Comparison of ENCODE assay signal across 23 cellular contexts in the genomic region with DNA sequence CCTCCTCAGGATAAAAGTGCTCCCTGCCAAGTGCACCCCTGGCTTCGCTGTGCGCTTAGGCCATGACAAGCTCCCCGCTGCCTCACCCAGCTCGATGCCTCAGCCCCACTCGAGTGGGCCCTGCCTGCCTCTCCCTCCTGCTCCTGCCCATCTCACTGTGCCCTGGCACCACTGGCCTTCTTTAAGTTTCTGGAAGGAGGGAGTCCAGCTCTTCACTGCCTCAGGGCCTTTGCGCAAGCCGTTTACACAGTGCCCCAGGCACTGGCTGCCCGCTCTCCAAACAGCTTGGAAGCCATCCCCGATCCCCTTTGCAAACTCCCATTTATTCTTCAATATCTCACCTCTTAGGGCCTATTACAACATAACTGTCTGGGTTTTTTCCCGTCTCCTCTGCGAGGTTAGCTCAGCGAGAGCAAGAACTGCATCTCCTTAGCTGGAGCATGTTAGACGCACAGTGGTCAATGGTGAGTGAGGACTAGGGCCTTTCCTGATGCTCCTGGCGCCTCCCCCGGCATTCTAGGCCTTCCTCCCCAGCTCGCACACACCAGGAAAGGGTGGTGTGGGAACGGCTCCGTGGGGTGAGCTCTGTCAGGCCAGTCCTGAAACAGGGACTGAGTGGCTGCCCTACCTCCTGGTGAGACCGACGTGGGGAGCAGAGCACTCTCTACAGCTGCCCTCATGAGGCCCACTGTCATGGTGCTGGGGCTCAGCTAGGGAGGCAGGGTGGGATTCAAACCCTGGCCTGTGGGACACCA. TPM values are rescaled to one million over a fixed set of nuclear protein-coding genes. Genes with fewer than 3 reads are reported as not detected.
DNase-seq lines count a peak whose midpoint lies in the region; ATAC-seq lines count a peak whose summit lies in the region.
"Had no signal": no experiment of that assay in that cellular context is flagged by ENCODE, and none has a peak within 500 bp of the region (broad histone marks: within the 10 kb centered on the region; RNA-seq: fewer than 3 reads in every experiment).

No MANE protein-coding gene starts in this region.

- H3K4ac ChIP-seq in mesenchymal stem cell (ENCODE audit: low read depth in 1 of 2, low read length in 2 of 2), result peak overlapping the region; percentile 27 to 39
- no peak overlapping the region for H3K4ac ChIP-seq in trophoblast cell (ENCODE audit: low read depth, low read length)

- H3K27me3 ChIP-seq in H7 (ENCODE audit: control insufficient read depth, insufficient read depth, low read length), result no peaks in the 10 kb centered on the region; the same call in 1 of the 2 replicates
- H3K27me3 ChIP-seq in NT2/D1 (ENCODE audit: insufficient read depth, insufficient read length), result no peaks in the 10 kb centered on the region
- H3K27me3 ChIP-seq in mesenchymal stem cell (ENCODE audit: control insufficient read depth in 1 of 2, insufficient read depth in 1 of 2, low read length in 2 of 2), result no peaks in the 10 kb centered on the region
- H3K27me3 ChIP-seq in trophoblast cell (ENCODE audit: insufficient read depth, low read length), result no peaks in the 10 kb centered on the region
- H3K27me3 ChIP-seq: BLaER1 had no signal

- H3K9ac ChIP-seq in NT2/D1 (ENCODE audit: insufficient read length, low read depth) (peak overlapping the region; percentile 4), mesenchymal stem cell (ENCODE audit: low read length) (no peak overlapping the region), trophoblast cell (ENCODE audit: low read length) (no peak overlapping the region)
- H3K9ac ChIP-seq: BLaER1, GM23248, SK-N-SH had no signal

- H3K4me1 ChIP-seq in NT2/D1 (ENCODE audit: insufficient read depth, insufficient read length) (peaks cover 12% of the 10 kb centered on the region), mesenchymal stem cell (ENCODE audit: control insufficient read depth, insufficient read depth, low read depth, low read length) (peaks cover 14% of the 10 kb centered on the region), trophoblast cell (ENCODE audit: control insufficient read depth in 1 of 2, insufficient read depth in 2 of 2, low read length in 2 of 2) (peaks cover 3 to 5% of the 10 kb centered on the region in 2 experiments)
- H3K4me1 ChIP-seq: BLaER1 had no signal

- peak; percentile 31 for DNase-seq in H7
- no peak for DNase-seq in NT2/D1 (ENCODE audit: low read depth, low spot score)
- no peak for DNase-seq in mesenchymal stem cell
- DNase-seq in trophoblast cell, result peak; percentile 24 to 73
- no peak for DNase-seq in left colon
- DNase-seq: CD4-positive, alpha-beta T cell; DND-41; GM23248; HCEC 1CT; Karpas-422; NCI-H1048; NCI-H1417 treated with DMSO at 0.1 percent for 48 hours; NCI-H187; NCI-H446 treated with DMSO at 0.1 percent for 48 hours; NCI-H526 treated with DMSO at 0.1 percent for 48 hours; SHP77 treated with DMSO at 0.1 percent for 48 hours; SK-N-SH had no signal

- H2BK12ac ChIP-seq in mesenchymal stem cell (ENCODE audit: low read length in 2 of 2), result peak overlapping the region in 1 of 2 experiments; percentile 88
- no peak overlapping the region for H2BK12ac ChIP-seq in trophoblast cell (ENCODE audit: low read length)

- peak overlapping the region in 1 of 2 experiments; percentile 23 for H3K14ac ChIP-seq in mesenchymal stem cell (ENCODE audit: low read length in 2 of 2)
- no peak overlapping the region for H3K14ac ChIP-seq in trophoblast cell (ENCODE audit: low read length)

- peak overlapping the region; percentile 36 for H2BK15ac ChIP-seq in mesenchymal stem cell (ENCODE audit: low read depth, poor library complexity, severe bottlenecking)

- H3K79me2 ChIP-seq in trophoblast cell (ENCODE audit: control insufficient read depth, insufficient read depth, low read length, poor library complexity), result no peaks in the 10 kb centered on the region

- H3K79me1 ChIP-seq in mesenchymal stem cell (replicated peaks; ENCODE audit: low read length, poor library complexity, severe bottlenecking), result no peaks in the 10 kb centered on the region
- H3K79me1 ChIP-seq in trophoblast cell (ENCODE audit: low read length), result no peaks in the 10 kb centered on the region

- H4K12ac ChIP-seq in trophoblast cell (ENCODE audit: low read depth, low read length), result no peak overlapping the region

- H3K4me3 ChIP-seq in H7 (ENCODE audit: insufficient read depth, low read depth, low read length) (no peak overlapping the region), NT2/D1 (ENCODE audit: insufficient read length, low read depth) (no peak overlapping the region), mesenchymal stem cell (ENCODE audit: insufficient read depth in 1 of 2, low read depth in 1 of 2, low read length in 2 of 2) (no peak overlapping the region), trophoblast cell (ENCODE audit: low read depth, low read length) (peak overlapping the region; percentile 12)
- H3K4me3 ChIP-seq: BLaER1, GM12878, GM23248 had no signal

- H2BK5ac ChIP-seq in mesenchymal stem cell (ENCODE audit: low read depth, low read length, poor library complexity, severe bottlenecking) (no peak overlapping the region), trophoblast cell (ENCODE audit: low read depth, low read length, poor library complexity) (no peak overlapping the region)

- peaks cover 26% of the 10 kb centered on the region; the same call in 1 of the 2 replicates for H3K9me3 ChIP-seq in NT2/D1 (ENCODE audit: insufficient read depth, low read length)
- no peaks in the 10 kb centered on the region for H3K9me3 ChIP-seq in mesenchymal stem cell (ENCODE audit: control insufficient read depth, low read length)
- H3K9me3 ChIP-seq in trophoblast cell (ENCODE audit: insufficient read depth, low read depth, low read length), result peaks cover 41% of the 10 kb centered on the region
- H3K9me3 ChIP-seq: SK-N-SH had no signal

- H3K27ac ChIP-seq in mesenchymal stem cell (ENCODE audit: low read length, poor library complexity, severe bottlenecking) (no peak overlapping the region), trophoblast cell (ENCODE audit: low read depth, low read length) (no peak overlapping the region)
- H3K27ac ChIP-seq: BLaER1, GM23248 had no signal

- peak overlapping the region; percentile 58 for H4K8ac ChIP-seq in mesenchymal stem cell (ENCODE audit: low read length)
- no peak overlapping the region for H4K8ac ChIP-seq in trophoblast cell (ENCODE audit: low read depth, low read length)

- intact Hi-C loops in left colon (cut with DNase I, micrococcal nuclease), result no loop called here

- H2BK120ac ChIP-seq in mesenchymal stem cell (ENCODE audit: low read depth, low read length) (no peak overlapping the region), trophoblast cell (ENCODE audit: insufficient read depth, low read length, poor library complexity) (no peak overlapping the region)

- no peak overlapping the region for H2AFZ ChIP-seq in mesenchymal stem cell (ENCODE audit: low read depth, low read length)
- H2AFZ ChIP-seq in trophoblast cell (ENCODE audit: insufficient read depth, low read length, poor library complexity), result no peak overlapping the region
- H2AFZ ChIP-seq: GM23248 had no signal

- no peak overlapping the region for H3K23ac ChIP-seq in mesenchymal stem cell (ENCODE audit: low read length in 2 of 2)
- H3K23ac ChIP-seq in trophoblast cell (ENCODE audit: low read length), result no peak overlapping the region

- ATAC-seq in HG03439 (IDR thresholded peaks at IDR 0.05; ENCODE audit: unreplicated experiment) (no peak), GM21723 (IDR thresholded peaks at IDR 0.05; ENCODE audit: unreplicated experiment) (no peak), left colon (no peak)
- ATAC-seq: GM12878 had no signal

- H4K91ac ChIP-seq in mesenchymal stem cell (ENCODE audit: low read length), result peak overlapping the region; percentile 84
- no peak overlapping the region for H4K91ac ChIP-seq in trophoblast cell (ENCODE audit: low read depth, low read length)

- H3K4me2 ChIP-seq in mesenchymal stem cell (ENCODE audit: low read length, poor library complexity, severe bottlenecking) (no peak overlapping the region), trophoblast cell (ENCODE audit: low read length) (no peak overlapping the region)
- H3K4me2 ChIP-seq: BLaER1, SK-N-SH had no signal

- H2AK5ac ChIP-seq in mesenchymal stem cell (ENCODE audit: low read length, severe bottlenecking) (no peak overlapping the region), trophoblast cell (ENCODE audit: low read length) (no peak overlapping the region)

- WGBS in mesenchymal stem cell, result 95% methylated on average over 20 of the region's 20 CpGs
- no CpG with 5 or more reads among the region's 20 CpGs for WGBS in trophoblast cell (ENCODE audit: extremely low coverage, insufficient coverage, insufficient read length)

- H3K36me3 ChIP-seq in H7 (replicated peaks; ENCODE audit: control insufficient read depth, insufficient read depth, low read length), result no peaks in the 10 kb centered on the region
- H3K36me3 ChIP-seq in NT2/D1 (ENCODE audit: insufficient read depth, insufficient read length, low read length), result no peaks in the 10 kb centered on the region
- peaks cover 0 to under 1% of the 10 kb centered on the region in 2 experiments for H3K36me3 ChIP-seq in mesenchymal stem cell (ENCODE audit: control insufficient read depth in 1 of 2, insufficient read depth in 2 of 2, low read depth in 1 of 2, low read length in 2 of 2)
- no peaks in the 10 kb centered on the region for H3K36me3 ChIP-seq in trophoblast cell (ENCODE audit: control insufficient read depth in 1 of 2, insufficient read depth in 2 of 2, low read length in 2 of 2)
- H3K36me3 ChIP-seq: BLaER1 had no signal

- H3K18ac ChIP-seq in mesenchymal stem cell (ENCODE audit: low read depth in 1 of 2, low read length in 2 of 2) (peak overlapping the region; percentile 18 to 76), trophoblast cell (ENCODE audit: low read length) (no peak overlapping the region)

RNA-seq across cellular contexts. Expression of a gene that starts 31.9 kb away (rescaled TPM):
- not detected in 2 replicates for total RNA-seq in H7 (2014; rRNA removed; shearing (Covaris generic))
- 54.8 TPM for polyA plus RNA-seq in mesenchymal stem cell (2013, experiment 1 of 2)
- polyA plus RNA-seq in mesenchymal stem cell (2013, experiment 2 of 2), result 53.6 TPM
- 0.14 and 0.17 TPM in 2 replicates for polyA plus RNA-seq in trophoblast cell (2013)
- 10 to 100 TPM in 1 of 2 donors, 1 to 10 TPM in 1; 6.2 to 22.0 TPM for total RNA-seq in left colon
- total RNA-seq: CD4-positive, alpha-beta T cell; MCF 10A had no signal
- polyA plus RNA-seq: GM12878 had no signal

RNA-seq across cellular contexts. Expression of a gene that starts 48.5 kb away (rescaled TPM):
- total RNA-seq in H7 (2014; rRNA removed; shearing (Covaris generic)), result 0.18 TPM in 1 of 2 replicates, not detected in the other
- 2.3 TPM for polyA plus RNA-seq in mesenchymal stem cell (2013, experiment 1 of 2)
- polyA plus RNA-seq in mesenchymal stem cell (2013, experiment 2 of 2), result 2.2 TPM
- polyA plus RNA-seq in trophoblast cell (2013), result 0.03 and 0.04 TPM in 2 replicates
- 1 to 10 TPM in 1 of 2 donors, under 1 TPM in 1; 0.58 to 1.1 TPM for total RNA-seq in left colon
- total RNA-seq: CD4-positive, alpha-beta T cell; GM12878; GM23248; MCF 10A; RPMI7951 had no signal
- polyA plus RNA-seq: GM12878, SK-N-SH had no signal

Comparison
In these comparisons a context has a peak if more than half of its experiments do, and no peak if none do; other contexts are left out.
1. DNase-seq: peak in H7 (single experiment) and trophoblast cell (2 of 2); none in NT2/D1 (single experiment), mesenchymal stem cell (single experiment) and left colon (0 of 2).